ENCODE assay signal across 31 cellular contexts in genomic region chr17:38405654-38406053, GRCh38. TPM values are rescaled to one million over a fixed set of nuclear protein-coding genes. Genes with fewer than 3 reads are reported as not detected.
"Had no signal": no experiment of that assay in that cellular context is flagged by ENCODE, and none has a peak within 500 bp of the region (broad histone marks: within the 10 kb centered on the region; RNA-seq: fewer than 3 reads in every experiment).

No MANE protein-coding gene starts in this region.

- ATAC-seq: naive thymus-derived CD8-positive, alpha-beta T cell; natural killer cell treated with Interleukin-12 subunit alpha and Interleukin-12 subunit beta and Interleukin-15 and Interleukin-18, amount 100 ng/mL, for 72 hours; psoas muscle; right cardiac atrium; stimulated activated memory B cell treated with anti-CD40 and anti-IgM and Interleukin-4, amounts not matched to agents 10 μg/mL and 1 μg/mL and 100 μg/mL, for 72 hours; stimulated activated naive CD8-positive, alpha-beta T cell treated with anti-CD3 and anti-CD28 coated beads, Interleukin-15, amount 100 ng/mL, for 72 hours; stimulated activated naive CD8-positive, alpha-beta T cell treated with anti-CD3 and anti-CD28 coated beads, Interleukin-15, Interleukin-2, amounts not matched to agents 100 U/mL and 50 U/mL, for 24 hours; upper lobe of right lung had no signal

- H3K4me1 ChIP-seq: parathyroid adenoma, psoas muscle, right lobe of liver, suprapubic skin, testis, upper lobe of right lung, uterus had no signal

- H3K4me1 Mint-ChIP-seq: naive thymus-derived CD8-positive, alpha-beta T cell; stimulated activated memory B cell treated with anti-CD40 and anti-IgM and Interleukin-4, amounts not matched to agents 10 μg/mL and 1 μg/mL and 100 μg/mL, for 72 hours; stimulated activated naive CD8-positive, alpha-beta T cell treated with anti-CD3 and anti-CD28 coated beads, Interleukin-15, amount 100 ng/mL, for 72 hours had no signal

- H3K9ac ChIP-seq: parathyroid adenoma had no signal

- H3K27ac ChIP-seq: neutrophil, ovary, parathyroid adenoma, psoas muscle, right lobe of liver, sigmoid colon, suprapubic skin, testis, tibial artery, transverse colon, upper lobe of right lung, uterus had no signal

- H3K36me3 ChIP-seq: ovary, uterus had no signal

- H3K27ac Mint-ChIP-seq: naive thymus-derived CD8-positive, alpha-beta T cell; natural killer cell treated with Interleukin-12 subunit alpha and Interleukin-12 subunit beta and Interleukin-15 and Interleukin-18, amount 100 ng/mL, for 72 hours; nephron progenitor cell; progenitor cell of endocrine pancreas; stimulated activated memory B cell treated with anti-CD40 and anti-IgM and Interleukin-4, amounts not matched to agents 10 μg/mL and 1 μg/mL and 100 μg/mL, for 72 hours; type B pancreatic cell had no signal

- DNase-seq: naive thymus-derived CD8-positive, alpha-beta T cell; nephron progenitor cell; nucleus accumbens; ovary; psoas muscle; right cardiac atrium; right lobe of liver; sigmoid colon; small intestine; stimulated activated CD4-positive, alpha-beta T cell treated with anti-CD3 and anti-CD28 coated beads, Interleukin-12 subunit alpha, Interleukin-12 subunit beta, amount 100 ng/mL, for 4 hours; stimulated activated CD4-positive, alpha-beta T cell treated with anti-CD3 and anti-CD28 coated beads, Interleukin-1b, Interleukin-23, amount 100 ng/mL, for 48 hours; stimulated activated CD4-positive, alpha-beta T cell treated with anti-CD3 and anti-CD28 coated beads, Interleukin-4, amount 100 ng/mL, for 1 hour; stimulated activated CD4-positive, alpha-beta T cell treated with anti-CD3 and anti-CD28 coated beads, Interleukin-4, amount 100 ng/mL, for 4 hours; stimulated activated CD8-positive, alpha-beta memory T cell treated with anti-CD3 and anti-CD28 coated beads, Interleukin-4, amount 100 ng/mL, for 48 hours; stimulated activated naive CD4-positive, alpha-beta T cell; stimulated activated naive CD8-positive, alpha-beta T cell treated with anti-CD3 and anti-CD28 coated beads, Interleukin-15, amount 100 ng/mL, for 72 hours; stimulated activated naive CD8-positive, alpha-beta T cell treated with anti-CD3 and anti-CD28 coated beads, Interleukin-15, Interleukin-2, amounts not matched to agents 100 U/mL and 50 U/mL, for 24 hours; substantia nigra; testis; transverse colon; uterus had no signal

- H3K9me3 ChIP-seq: neutrophil, ovary, psoas muscle, right lobe of liver, sigmoid colon, suprapubic skin, testis, tibial artery, transverse colon, upper lobe of right lung, uterus had no signal

- H2AFZ ChIP-seq: parathyroid adenoma had no signal

- H3K27me3 ChIP-seq: neutrophil, ovary, right lobe of liver, sigmoid colon, suprapubic skin, testis, tibial artery, transverse colon, upper lobe of right lung, uterus had no signal

- H3K79me2 ChIP-seq: parathyroid adenoma had no signal

- H3K36me3 Mint-ChIP-seq: natural killer cell treated with Interleukin-12 subunit alpha and Interleukin-12 subunit beta and Interleukin-15 and Interleukin-18, amount 100 ng/mL, for 72 hours had no signal

- H3K4me3 ChIP-seq: ovary, psoas muscle, right lobe of liver, sigmoid colon, suprapubic skin, testis, tibial artery, transverse colon, upper lobe of right lung, uterus had no signal

- H3K4me3 Mint-ChIP-seq: naive thymus-derived CD8-positive, alpha-beta T cell; natural killer cell treated with Interleukin-12 subunit alpha and Interleukin-12 subunit beta and Interleukin-15 and Interleukin-18, amount 100 ng/mL, for 72 hours; nephron progenitor cell; neural crest cell; stimulated activated memory B cell treated with anti-CD40 and anti-IgM and Interleukin-4, amounts not matched to agents 10 μg/mL and 1 μg/mL and 100 μg/mL, for 72 hours; stimulated activated naive CD8-positive, alpha-beta T cell treated with anti-CD3 and anti-CD28 coated beads, Interleukin-15, amount 100 ng/mL, for 72 hours; type B pancreatic cell had no signal

- H3K9me3 Mint-ChIP-seq: naive thymus-derived CD8-positive, alpha-beta T cell; natural killer cell treated with Interleukin-12 subunit alpha and Interleukin-12 subunit beta and Interleukin-15 and Interleukin-18, amount 100 ng/mL, for 72 hours; nephron progenitor cell; neural crest cell; stimulated activated memory B cell treated with anti-CD40 and anti-IgM and Interleukin-4, amounts not matched to agents 10 μg/mL and 1 μg/mL and 100 μg/mL, for 72 hours; stimulated activated naive CD8-positive, alpha-beta T cell treated with anti-CD3 and anti-CD28 coated beads, Interleukin-15, amount 100 ng/mL, for 72 hours; type B pancreatic cell had no signal

RNA-seq across cellular contexts. Expression of gene ARHGAP23, which starts 22.6 kb away (rescaled TPM):
- total RNA-seq: naive thymus-derived CD8-positive, alpha-beta T cell had no signal
